8 cellular contexts compared by ENCODE assay signal in the genomic region with DNA sequence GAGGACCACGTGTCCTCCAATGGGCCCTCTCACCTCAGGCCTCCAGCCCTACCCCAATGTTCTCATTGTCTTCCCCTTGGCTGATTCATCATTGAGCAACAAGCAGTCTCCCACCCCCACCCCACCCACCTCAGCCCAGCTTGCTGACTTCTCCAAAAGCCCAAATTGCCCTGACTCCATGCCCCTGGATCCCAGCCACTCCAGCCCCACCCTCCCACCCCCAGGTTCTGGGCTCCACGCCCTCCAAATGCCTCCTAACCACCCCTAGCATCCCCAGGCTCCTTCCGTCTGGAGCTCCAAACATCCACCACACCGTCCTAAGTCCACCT. TPM values are rescaled to one million over a fixed set of nuclear protein-coding genes. Genes with fewer than 3 reads are reported as not detected.
DNase-seq lines count a peak whose midpoint lies in the region; ATAC-seq and TF ChIP-seq lines count a peak whose summit lies in the region.
"Had no signal": no experiment of that assay in that cellular context is flagged by ENCODE, and none has a peak within 500 bp of the region (broad histone marks: within the 10 kb centered on the region; RNA-seq: fewer than 3 reads in every experiment).

No MANE protein-coding gene starts in this region.

- DNase-seq in LoVo (ENCODE audit: low spot score) (peak; percentile 51), epithelial cell of proximal tubule (ENCODE audit: low read depth) (no peak), NCI-H2107 (lab: John Stamatoyannopoulos, UW) (no peak)
- DNase-seq in stimulated activated CD8-positive, alpha-beta memory T cell treated with anti-CD3 and anti-CD28 coated beads, Interleukin-4, amount 100 ng/mL, for 48 hours = no peak
- DNase-seq: activated T-cell treated with anti-CD3 and anti-CD28 coated beads, Interleukin-2, amount 50 U/mL, for 4 hours; hypothalamus had no signal

- TF ChIP-seq CTCF in epithelial cell of proximal tubule (conservative IDR thresholded peaks at IDR 0.05; ENCODE audit: low read depth, low read length) = no peak

- peak overlapping the region in 20 of 21 experiments; percentile 49 to 98 (median 92) for H3K27ac ChIP-seq in skin epidermis

- no peak for ATAC-seq in HG03135 (IDR thresholded peaks at IDR 0.05; ENCODE audit: unreplicated experiment)
- ATAC-seq: activated T-cell treated with anti-CD3 and anti-CD28 coated beads, Interleukin-2, amount 50 U/mL, for 4 hours had no signal

- H3K4me3 ChIP-seq in epithelial cell of proximal tubule (ENCODE audit: low read depth, low read length) = peak overlapping the region; percentile 99
- peak overlapping the region; percentile 14 to 73 (median 50) for H3K4me3 ChIP-seq in skin epidermis

RNA-seq across cellular contexts. Expression of gene S100A16, which starts 1.9 kb away (rescaled TPM):
- total RNA-seq in epithelial cell of proximal tubule = 832 and 1,016 TPM in 2 replicates

RNA-seq across cellular contexts. Expression of gene S100A14, which starts 5.1 kb away (rescaled TPM):
- total RNA-seq in epithelial cell of proximal tubule = 11.2 and 43.8 TPM in 2 replicates

RNA-seq across cellular contexts. Expression of gene S100A13, which starts 16.3 kb away (rescaled TPM):
- total RNA-seq in epithelial cell of proximal tubule = 186 and 345 TPM in 2 replicates

RNA-seq across cellular contexts. Expression of gene S100A1, which starts 17.2 kb away (rescaled TPM):
- total RNA-seq in epithelial cell of proximal tubule = 1.3 and 16.5 TPM in 2 replicates
- total RNA-seq: activated T-cell treated with anti-CD3 and anti-CD28 coated beads, Interleukin-2, amount 50 U/mL, for 4 hours had no signal

RNA-seq across cellular contexts. Expression of gene CHTOP, which starts 22.9 kb away (rescaled TPM):
- 53.0 and 64.7 TPM in 2 replicates for total RNA-seq in epithelial cell of proximal tubule
